8 cellular contexts compared by ENCODE assay signal in genomic region chr7:129952653-129953560, GRCh38. TPM values are rescaled to one million over a fixed set of nuclear protein-coding genes. Genes with fewer than 3 reads are reported as not detected.
A peak's percentile ranks its signal among the peaks of the same experiment; 100 is the strongest.
DNase-seq lines count a peak whose midpoint lies in the region; ATAC-seq and TF ChIP-seq lines count a peak whose summit lies in the region.

Gene UBE2H, minus strand, starts transcription at chr7:129952960. Its CDS starts 405 bp downstream, at chr7:129952555.

- H3K4me1 Mint-ChIP-seq in nephron: no peaks in the 10 kb centered on the region

- H3K27ac ChIP-seq in GM23248 (peak within 1 kb of the TSS; percentile 93), RWPE2 (ENCODE audit: poor library complexity, severe bottlenecking) (peak within 1 kb of the TSS; percentile 96)

- H3K4me1 ChIP-seq in GM23248 (ENCODE audit: insufficient read depth): peaks cover 29% of the 10 kb centered on the region
- peaks cover 19% of the 10 kb centered on the region for H3K4me1 ChIP-seq in RWPE2 (ENCODE audit: insufficient read depth, poor library complexity, severe bottlenecking)

- H3K79me2 ChIP-seq in GM23248 (ENCODE audit: insufficient read depth): peaks cover 41% of the 10 kb centered on the region

- H3K9ac ChIP-seq in GM23248: peak within 1 kb of the TSS; percentile 90

- no peak for TF ChIP-seq CTCF in RWPE2 (IDR thresholded peaks at IDR 0.05; ENCODE audit: poor library complexity, severe bottlenecking)
- TF ChIP-seq CTCF in fibroblast of pulmonary artery (IDR thresholded peaks at IDR 0.05; ENCODE audit: low read length, missing control alignments): no peak
- TF ChIP-seq CTCF in nephron (IDR thresholded peaks at IDR 0.05; ENCODE audit: unreplicated experiment in 3 of 3): no peak

- no peaks in the 10 kb centered on the region for H4K20me1 ChIP-seq in GM23248 (ENCODE audit: insufficient read depth)

- peak within 1 kb of the TSS; percentile 74 for H2AFZ ChIP-seq in GM23248

- H3K36me3 Mint-ChIP-seq in nephron (ENCODE audit: low read depth): no peaks in the 10 kb centered on the region

- H3K9me3 ChIP-seq in GM23248 (ENCODE audit: low read depth) (no peaks in the 10 kb centered on the region), RWPE2 (ENCODE audit: severe bottlenecking) (no peaks in the 10 kb centered on the region)

- H3K9me3 Mint-ChIP-seq in nephron: no peaks in the 10 kb centered on the region

- H3K9me2 ChIP-seq in GM23248 (ENCODE audit: insufficient read depth): no peaks in the 10 kb centered on the region

- peaks cover 40% of the 10 kb centered on the region for H3F3A ChIP-seq in GM23248 (ENCODE audit: insufficient read depth)

- WGBS in GM23248 (ENCODE audit: low coverage in 1 of 2, low lambda C conversion rate in 2 of 2, missing lambda C conversion rate in 2 of 2), 2 experiments: 5 to 12% methylated on average over 24 to 55 of the region's 58 CpGs

- H3K36me3 ChIP-seq in GM23248 (ENCODE audit: low read depth) (no peaks in the 10 kb centered on the region), RWPE2 (ENCODE audit: low read depth) (peaks cover 9% of the 10 kb centered on the region)

- peak; percentile 42 for ATAC-seq in RWPE2 (ENCODE audit: low read depth)
- ATAC-seq in stimulated activated naive CD8-positive, alpha-beta T cell treated with anti-CD3 and anti-CD28 coated beads, Interleukin-15, Interleukin-2, amounts not matched to agents 100 U/mL and 50 U/mL, for 24 hours: peak; percentile 77

- no peaks in the 10 kb centered on the region for H3K27me3 Mint-ChIP-seq in nephron (ENCODE audit: low read depth)

- DNase-seq in DMS79 treated with DMSO at 0.1 percent for 48 hours (lab: John Stamatoyannopoulos, UW): peak; percentile 88
- peak; percentile 90 for DNase-seq in GM23248
- DNase-seq in LoVo (ENCODE audit: low spot score): peak; percentile 97
- peak; percentile 85 for DNase-seq in RWPE2 (ENCODE audit: low spot score)
- DNase-seq in activated T-helper 9 cell treated with anti-CD3 and anti-CD28 coated beads, Interleukin-2, amount 50 U/mL, for 16 hours (ENCODE audit: low read depth): peak; percentile 90
- peak; percentile 92 for DNase-seq in fibroblast of pulmonary artery (ENCODE audit: low read depth)
- peak; percentile 95 for DNase-seq in stimulated activated naive CD8-positive, alpha-beta T cell treated with anti-CD3 and anti-CD28 coated beads, Interleukin-15, Interleukin-2, amounts not matched to agents 100 U/mL and 50 U/mL, for 24 hours

- H3K27me3 ChIP-seq in GM23248 (replicated peaks; ENCODE audit: insufficient read depth) (no peaks in the 10 kb centered on the region), RWPE2 (ENCODE audit: insufficient read depth, poor library complexity, severe bottlenecking) (no peaks in the 10 kb centered on the region)

- H3K4me3 ChIP-seq in GM23248 (peak within 1 kb of the TSS; percentile 93), RWPE2 (ENCODE audit: severe bottlenecking) (peak within 1 kb of the TSS; percentile 95), fibroblast of pulmonary artery (replicated peaks; ENCODE audit: low read depth, low read length) (peak within 1 kb of the TSS; percentile 91)

- in situ Hi-C loops in GM23248 (cut with MboI): no loop called here

- H3K27ac Mint-ChIP-seq in nephron: peak within 1 kb of the TSS in 2 of 3 experiments; percentile 14 to 98

- H3K4me3 Mint-ChIP-seq in nephron: peak within 1 kb of the TSS; percentile 95 to 100 (median 97)

- H3K4me2 ChIP-seq in GM23248 (ENCODE audit: unreplicated experiment): peak within 1 kb of the TSS; percentile 94

RNA-seq across cellular contexts. Expression of gene UBE2H, which starts in this region (rescaled TPM):
- 37.9 and 44.4 TPM in 2 replicates for total RNA-seq in GM23248 (2014; rRNA removed; shearing (Covaris generic))
- polyA plus RNA-seq in GM23248 (2016; fragmentation: Nextera tagmentation; extraction: Ambion mirVana): 40.7 and 42.9 TPM in 2 replicates

Comparison
In these comparisons a context has a peak if more than half of its experiments do, and no peak if none do; other contexts are left out.
1. Peak in every context shown above with its lines: DNase-seq, ATAC-seq, H3K4me3 ChIP-seq and H3K27ac ChIP-seq.